In the genomic region with DNA sequence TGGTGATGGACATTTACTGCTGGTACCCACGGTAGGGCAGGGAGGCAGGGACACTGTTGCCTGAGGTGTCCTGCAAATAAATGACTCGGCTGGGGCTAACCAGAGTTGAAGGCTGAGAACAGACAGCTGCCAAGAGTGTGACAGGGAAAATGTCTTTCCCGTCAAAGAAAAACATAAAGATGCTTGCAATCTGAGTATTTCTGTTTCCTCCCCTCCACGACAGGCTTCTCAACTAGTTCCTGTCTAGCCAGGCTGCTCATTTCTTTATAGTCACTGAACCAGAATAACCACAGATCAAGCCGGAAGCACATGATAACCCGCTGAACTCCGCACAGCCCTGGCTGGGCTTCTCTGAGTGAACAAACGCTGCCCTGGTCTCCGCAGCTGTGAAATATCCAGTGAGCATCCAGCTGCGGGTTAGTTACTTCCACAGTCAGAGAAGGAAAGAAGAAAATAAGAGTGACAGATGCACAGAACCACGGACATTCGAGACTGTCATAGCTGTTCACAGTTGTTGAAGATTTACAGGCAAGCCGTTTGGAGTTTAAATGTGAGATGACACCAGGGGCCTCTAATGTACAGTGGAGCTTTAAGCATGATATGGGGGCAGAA, we compare ENCODE assay signal across 8 cellular contexts.
DNase-seq lines count a peak whose midpoint lies in the region; ATAC-seq and TF ChIP-seq lines count a peak whose summit lies in the region.

No MANE protein-coding gene starts in this region.

- H3K4me3 ChIP-seq in fibroblast of lung (replicated peaks in 1 of 4; ENCODE audit: control extremely low read depth in 1 of 4, insufficient read depth in 1 of 4, low read depth in 3 of 4, low read length in 4 of 4), result no peak overlapping the region

- peaks cover 3% of the 10 kb centered on the region for H3K9me3 ChIP-seq in fibroblast of lung (ENCODE audit: control insufficient read depth, insufficient read depth, low read depth, low read length)

- H2AFZ ChIP-seq in fibroblast of lung (ENCODE audit: low read length), result peak overlapping the region; percentile 23

- H4K20me1 ChIP-seq in fibroblast of lung (ENCODE audit: control insufficient read depth, extremely low read depth, insufficient read depth, low read length), result no peaks in the 10 kb centered on the region

- H3K27me3 ChIP-seq in fibroblast of lung (ENCODE audit: control insufficient read depth, insufficient read depth, low read length), result no peaks in the 10 kb centered on the region

- H3K79me2 ChIP-seq in fibroblast of lung (ENCODE audit: control insufficient read depth, insufficient read depth, low read length), result no peaks in the 10 kb centered on the region

- H3K4me1 ChIP-seq in fibroblast of lung (ENCODE audit: control insufficient read depth, extremely low read depth, insufficient read depth, low read length), result peaks cover 5% of the 10 kb centered on the region

- no peaks in the 10 kb centered on the region for H3K36me3 ChIP-seq in fibroblast of lung (ENCODE audit: control insufficient read depth, insufficient read depth, low read length)

- TF ChIP-seq CTCF in fibroblast of lung (conservative IDR thresholded peaks at IDR 0.05 in 1 of 2, IDR thresholded peaks at IDR 0.05 in 1 of 2; ENCODE audit: low read depth in 1 of 2, low read length in 2 of 2), result no peak

- no peak overlapping the region for H3K9ac ChIP-seq in fibroblast of lung (ENCODE audit: insufficient read depth, low read length)

- peak; percentile 51 for ATAC-seq in GM21390 (IDR thresholded peaks at IDR 0.05; ENCODE audit: unreplicated experiment)

- DNase-seq in GDM1 (lab: John Stamatoyannopoulos, UW) (peak; percentile 73), HT1080 (ENCODE audit: low read depth) (peak; percentile 52), fibroblast of lung (ENCODE audit: low read depth in 2 of 2) (peak; percentile 49 to 74), putamen (ENCODE audit: low spot score) (peak; percentile 55), DMS79 (lab: John Stamatoyannopoulos, UW) (no peak), cerebellar cortex (ENCODE audit: low spot score) (no peak)
- peak; percentile 53 for DNase-seq in activated CD4-positive, alpha-beta T cell treated with anti-CD3 and anti-CD28 coated beads for 48 hours

- peak overlapping the region; percentile 9 for H3K27ac ChIP-seq in fibroblast of lung (ENCODE audit: insufficient read depth, low read length)

- H3K4me2 ChIP-seq in fibroblast of lung (ENCODE audit: extremely low read depth, insufficient read depth, low read length), result peak overlapping the region; percentile 46

Comparison
In these comparisons a context has a peak if more than half of its experiments do, and no peak if none do; other contexts are left out.
1. DNase-seq: peak in GDM1 (single experiment), HT1080 (single experiment), activated CD4-positive, alpha-beta T cell treated with anti-CD3 and anti-CD28 coated beads for 48 hours (single experiment), fibroblast of lung (2 of 2) and putamen (single experiment); none in DMS79 (single experiment) and cerebellar cortex (single experiment).